Comparison of ENCODE assay signal across 8 cellular contexts in the genomic region with DNA sequence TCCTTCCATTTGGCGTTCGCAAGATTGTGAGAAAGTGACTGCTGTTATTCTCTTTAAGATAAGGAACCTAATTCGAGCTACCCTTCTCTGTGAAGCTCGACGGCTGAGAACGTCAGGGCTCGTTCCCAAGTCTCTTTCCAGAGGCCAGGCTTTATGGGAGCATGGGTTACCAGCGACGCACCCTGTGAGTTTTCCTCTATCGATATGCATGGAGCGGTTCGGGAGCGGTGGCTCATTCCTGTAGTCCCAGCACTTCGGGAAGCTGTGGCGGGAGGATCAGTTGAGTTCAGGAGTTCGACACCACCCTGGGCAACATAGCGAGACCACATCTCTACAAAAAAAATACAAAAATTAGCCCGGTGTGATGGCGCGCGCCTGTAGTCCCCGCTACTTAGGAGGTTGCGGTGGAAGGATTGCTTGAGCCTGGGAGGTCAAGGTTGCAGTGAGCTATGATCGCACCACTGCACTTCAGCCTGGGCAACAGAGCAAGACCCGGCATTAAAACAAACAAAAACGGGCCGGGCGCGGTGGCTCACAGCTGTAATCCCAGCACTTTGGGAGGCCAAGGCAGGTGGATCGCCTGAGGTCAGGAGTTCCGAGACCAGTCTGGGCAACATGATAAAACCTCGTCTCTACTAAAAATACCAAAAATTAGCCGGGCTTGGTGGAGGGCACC. TPM values are rescaled to one million over a fixed set of nuclear protein-coding genes. Genes with fewer than 3 reads are reported as not detected.
A peak's percentile ranks its signal among the peaks of the same experiment; 100 is the strongest.
DNase-seq lines count a peak whose midpoint lies in the region; ATAC-seq and TF ChIP-seq lines count a peak whose summit lies in the region.

No MANE protein-coding gene starts in this region.

- no peak for TF ChIP-seq CTCF in ascending aorta (IDR thresholded peaks at IDR 0.05)
- TF ChIP-seq CTCF in suprapubic skin (IDR thresholded peaks at IDR 0.05), result no peak

- peak overlapping the region; percentile 89 to 93 for H3K27ac ChIP-seq in ascending aorta
- H3K27ac ChIP-seq in suprapubic skin, result peak overlapping the region; percentile 92

- H3K4me3 ChIP-seq in ascending aorta (peak overlapping the region; percentile 78 to 98), suprapubic skin (peak overlapping the region; percentile 95)

- WGBS in suprapubic skin, result 25% methylated on average over 27 of the region's 33 CpGs

- H3K4me1 ChIP-seq in ascending aorta (peaks cover 4 to 11% of the 10 kb centered on the region in 2 donors), suprapubic skin (peaks cover 26% of the 10 kb centered on the region)

- no peak for TF ChIP-seq EP300 in suprapubic skin (IDR thresholded peaks at IDR 0.05)

- DNase-seq in NCI-H510A treated with DMSO at 0.1 percent for 48 hours (lab: John Stamatoyannopoulos, UW), result peak; percentile 34
- no peak for DNase-seq in NCI-H510A (lab: John Stamatoyannopoulos, UW)
- no peak for DNase-seq in ascending aorta (ENCODE audit: low spot score in 2 of 2)
- peak; percentile 41 for DNase-seq in iris pigment epithelial cell (ENCODE audit: low read depth)
- no peak for DNase-seq in suprapubic skin (ENCODE audit: low spot score in 2 of 2)

- H3K9me3 ChIP-seq in ascending aorta (peaks cover 60 to 71% of the 10 kb centered on the region in 2 donors), suprapubic skin (peaks cover 11% of the 10 kb centered on the region)

- no peaks in the 10 kb centered on the region for H3K27me3 ChIP-seq in ascending aorta
- H3K27me3 ChIP-seq in suprapubic skin, result no peaks in the 10 kb centered on the region

- H3K36me3 ChIP-seq in ascending aorta (peaks cover 30 to 59% of the 10 kb centered on the region in 2 donors), suprapubic skin (peaks cover 55% of the 10 kb centered on the region)

- ATAC-seq in HG03175 (IDR thresholded peaks at IDR 0.05; ENCODE audit: unreplicated experiment), result no peak
- ATAC-seq in GM21619 (IDR thresholded peaks at IDR 0.05; ENCODE audit: unreplicated experiment), result no peak
- no peak for ATAC-seq in esophagus mucosa

- TF ChIP-seq POLR2A in suprapubic skin (IDR thresholded peaks at IDR 0.05), result no peak

- intact Hi-C loops in ascending aorta (cut with DNase I), result loop anchor here (2.0 to 5.0 kb wide), 6 partner anchors 56 to 1634 kb away; a partner anchor contains a TSS

RNA-seq across cellular contexts. Expression of a gene that starts 0.7 kb away (rescaled TPM):
- total RNA-seq in ascending aorta (1.5 TPM), suprapubic skin (10 to 100 TPM in 3 of 4 donors, 1 to 10 TPM in 1; 4.0 to 21.9 (median 14.3) TPM), esophagus mucosa (5.4 TPM)

RNA-seq across cellular contexts. Expression of a gene that starts 29.0 kb away (rescaled TPM):
- total RNA-seq in ascending aorta, result not detected
- total RNA-seq in suprapubic skin, result 1 to 10 TPM in 1 of 4 donors, under 1 TPM in 2, not detected in 1; 0.62 to 1.0 (median 0.83) TPM
- total RNA-seq in esophagus mucosa, result 0.48 TPM

RNA-seq across cellular contexts. Expression of a gene that starts 30.5 kb away (rescaled TPM):
- total RNA-seq in ascending aorta (not detected), suprapubic skin (not detected), esophagus mucosa (not detected)

RNA-seq across cellular contexts. Expression of a gene that starts 55.8 kb away (rescaled TPM):
- total RNA-seq in ascending aorta, result 3.8 TPM
- 10 to 100 TPM; 10.5 to 15.4 (median 12.7) TPM for total RNA-seq in suprapubic skin
- 2.6 TPM for total RNA-seq in esophagus mucosa

RNA-seq across cellular contexts. Expression of a gene that starts 55.8 kb away (rescaled TPM):
- 3.7 TPM for total RNA-seq in ascending aorta
- 10 to 100 TPM in 2 of 4 donors, 1 to 10 TPM in 2; 4.6 to 12.4 (median 7.7) TPM for total RNA-seq in suprapubic skin
- 0.68 TPM for total RNA-seq in esophagus mucosa

Comparison
In these comparisons a context has a peak if more than half of its experiments do, and no peak if none do; other contexts are left out.
1. DNase-seq: peak in NCI-H510A treated with DMSO at 0.1 percent for 48 hours (single experiment) and iris pigment epithelial cell (single experiment); none in NCI-H510A (single experiment), ascending aorta (0 of 2) and suprapubic skin (0 of 2).